ENCODE assay signal across 1 cellular context in genomic region chr12:104466694-104467345, GRCh38.
TF ChIP-seq lines count a peak whose summit lies in the region.

No MANE protein-coding gene starts in this region.

TF ChIP-seq in K562, 482 proteins besides CTCF, POLR2A, EP300 and RAD21 (continues in another document):
- TF ChIP-seq KDM1A (IDR thresholded peaks at IDR 0.05) (0 out of 4 replicates have a peak, but pooled peaks of 1 of the 2 experiments have one; percentile 7), NR2C2 (CRISPR knock-in tag; IDR thresholded peaks at IDR 0.05) (no peak), NR2C2 (tag; IDR thresholded peaks at IDR 0.05) (0 out of 2 replicates have a peak, but pooled peaks have one; percentile 12), ADNP (tag; IDR thresholded peaks at IDR 0.05) (no peak), ZBTB1 (CRISPR knock-in tag; IDR thresholded peaks at IDR 0.05; ENCODE audit: borderline replicate concordance, low read depth) (no peak), PCBP2 (IDR thresholded peaks at IDR 0.05; ENCODE audit: low read depth, low read length, poor library complexity, severe bottlenecking) (no peak), CBFA2T3 (IDR thresholded peaks at IDR 0.05) (peak; percentile 59), AFF4 (CRISPR knock-in tag; IDR thresholded peaks at IDR 0.05) (no peak), NR2F6 (CRISPR knock-in tag; IDR thresholded peaks at IDR 0.05) (no peak), ZMIZ1 (IDR thresholded peaks at IDR 0.05; ENCODE audit: low read depth in 2 of 2, low read length in 2 of 2) (no peak), MYNN (IDR thresholded peaks at IDR 0.05) (no peak), MYNN (CRISPR knock-in tag; IDR thresholded peaks at IDR 0.05) (no peak), MBD1 (CRISPR knock-in tag; IDR thresholded peaks at IDR 0.05) (no peak), EGR1 (conservative IDR thresholded peaks at IDR 0.05) (no peak), COPS2 (conservative IDR thresholded peaks at IDR 0.05) (no peak), HEY1 (CRISPR knock-in tag; IDR thresholded peaks at IDR 0.05; ENCODE audit: borderline replicate concordance) (no peak), ZNF778 (CRISPR knock-in tag; IDR thresholded peaks at IDR 0.05) (no peak), ZKSCAN3 (CRISPR knock-in tag; IDR thresholded peaks at IDR 0.05) (no peak), ZNF12 (CRISPR knock-in tag; IDR thresholded peaks at IDR 0.05) (no peak), PHB2 (IDR thresholded peaks at IDR 0.05; ENCODE audit: low read depth) (no peak), ZNF324 (CRISPR knock-in tag; IDR thresholded peaks at IDR 0.05) (no peak), JUNB (CRISPR knock-in tag; conservative IDR thresholded peaks at IDR 0.05) (no peak), NONO (IDR thresholded peaks at IDR 0.05; ENCODE audit: low read depth in 2 of 2, low read length in 1 of 2) (no peak), ZNF384 (IDR thresholded peaks at IDR 0.05; ENCODE audit: low read depth, low read length) (no peak), SRSF3 (IDR thresholded peaks at IDR 0.05; ENCODE audit: insufficient read depth, low read length) (no peak), ZBTB9 (CRISPR knock-in tag; IDR thresholded peaks at IDR 0.05) (no peak), PKNOX1 (IDR thresholded peaks at IDR 0.05) (peak; percentile 36; the same call in 1 of the 2 replicates), UBTF (IDR thresholded peaks at IDR 0.05; ENCODE audit: borderline replicate concordance in 1 of 2, low read depth in 2 of 2, low read length in 2 of 2) (no peak), ZC3H4 (CRISPR knock-in tag; IDR thresholded peaks at IDR 0.05; ENCODE audit: borderline replicate concordance) (no peak), CHD4 (IDR thresholded peaks at IDR 0.05; ENCODE audit: insufficient read depth, insufficient replicate concordance, low read depth, low read length, poor library complexity, severe bottlenecking) (no peak), GTF2F1 (IDR thresholded peaks at IDR 0.05; ENCODE audit: low read depth, low read length) (no peak), C11orf30 (IDR thresholded peaks at IDR 0.05; ENCODE audit: low read depth) (peak; percentile 35), LEF1 (IDR thresholded peaks at IDR 0.05) (no peak), HINFP (tag; conservative IDR thresholded peaks at IDR 0.05; ENCODE audit: low read depth) (no peak), NFIC (IDR thresholded peaks at IDR 0.05) (no peak), TAF15 (IDR thresholded peaks at IDR 0.05; ENCODE audit: low read depth, low read length) (no peak)
- TF ChIP-seq, protein P1, sequence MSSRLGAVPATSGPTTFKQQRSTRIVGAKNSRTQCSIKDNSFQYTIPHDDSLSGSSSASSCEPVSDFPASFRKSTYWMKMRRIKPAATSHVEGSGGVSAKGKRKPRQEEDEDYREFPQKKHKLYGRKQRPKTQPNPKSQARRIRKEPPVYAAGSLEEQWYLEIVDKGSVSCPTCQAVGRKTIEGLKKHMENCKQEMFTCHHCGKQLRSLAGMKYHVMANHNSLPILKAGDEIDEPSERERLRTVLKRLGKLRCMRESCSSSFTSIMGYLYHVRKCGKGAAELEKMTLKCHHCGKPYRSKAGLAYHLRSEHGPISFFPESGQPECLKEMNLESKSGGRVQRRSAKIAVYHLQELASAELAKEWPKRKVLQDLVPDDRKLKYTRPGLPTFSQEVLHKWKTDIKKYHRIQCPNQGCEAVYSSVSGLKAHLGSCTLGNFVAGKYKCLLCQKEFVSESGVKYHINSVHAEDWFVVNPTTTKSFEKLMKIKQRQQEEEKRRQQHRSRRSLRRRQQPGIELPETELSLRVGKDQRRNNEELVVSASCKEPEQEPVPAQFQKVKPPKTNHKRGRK (tag; IDR thresholded peaks at IDR 0.05) = no peak
- TF ChIP-seq, protein P2, sequence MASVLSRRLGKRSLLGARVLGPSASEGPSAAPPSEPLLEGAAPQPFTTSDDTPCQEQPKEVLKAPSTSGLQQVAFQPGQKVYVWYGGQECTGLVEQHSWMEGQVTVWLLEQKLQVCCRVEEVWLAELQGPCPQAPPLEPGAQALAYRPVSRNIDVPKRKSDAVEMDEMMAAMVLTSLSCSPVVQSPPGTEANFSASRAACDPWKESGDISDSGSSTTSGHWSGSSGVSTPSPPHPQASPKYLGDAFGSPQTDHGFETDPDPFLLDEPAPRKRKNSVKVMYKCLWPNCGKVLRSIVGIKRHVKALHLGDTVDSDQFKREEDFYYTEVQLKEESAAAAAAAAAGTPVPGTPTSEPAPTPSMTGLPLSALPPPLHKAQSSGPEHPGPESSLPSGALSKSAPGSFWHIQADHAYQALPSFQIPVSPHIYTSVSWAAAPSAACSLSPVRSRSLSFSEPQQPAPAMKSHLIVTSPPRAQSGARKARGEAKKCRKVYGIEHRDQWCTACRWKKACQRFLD (CRISPR knock-in tag; IDR thresholded peaks at IDR 0.05) = no peak
- TF ChIP-seq, protein P3, sequence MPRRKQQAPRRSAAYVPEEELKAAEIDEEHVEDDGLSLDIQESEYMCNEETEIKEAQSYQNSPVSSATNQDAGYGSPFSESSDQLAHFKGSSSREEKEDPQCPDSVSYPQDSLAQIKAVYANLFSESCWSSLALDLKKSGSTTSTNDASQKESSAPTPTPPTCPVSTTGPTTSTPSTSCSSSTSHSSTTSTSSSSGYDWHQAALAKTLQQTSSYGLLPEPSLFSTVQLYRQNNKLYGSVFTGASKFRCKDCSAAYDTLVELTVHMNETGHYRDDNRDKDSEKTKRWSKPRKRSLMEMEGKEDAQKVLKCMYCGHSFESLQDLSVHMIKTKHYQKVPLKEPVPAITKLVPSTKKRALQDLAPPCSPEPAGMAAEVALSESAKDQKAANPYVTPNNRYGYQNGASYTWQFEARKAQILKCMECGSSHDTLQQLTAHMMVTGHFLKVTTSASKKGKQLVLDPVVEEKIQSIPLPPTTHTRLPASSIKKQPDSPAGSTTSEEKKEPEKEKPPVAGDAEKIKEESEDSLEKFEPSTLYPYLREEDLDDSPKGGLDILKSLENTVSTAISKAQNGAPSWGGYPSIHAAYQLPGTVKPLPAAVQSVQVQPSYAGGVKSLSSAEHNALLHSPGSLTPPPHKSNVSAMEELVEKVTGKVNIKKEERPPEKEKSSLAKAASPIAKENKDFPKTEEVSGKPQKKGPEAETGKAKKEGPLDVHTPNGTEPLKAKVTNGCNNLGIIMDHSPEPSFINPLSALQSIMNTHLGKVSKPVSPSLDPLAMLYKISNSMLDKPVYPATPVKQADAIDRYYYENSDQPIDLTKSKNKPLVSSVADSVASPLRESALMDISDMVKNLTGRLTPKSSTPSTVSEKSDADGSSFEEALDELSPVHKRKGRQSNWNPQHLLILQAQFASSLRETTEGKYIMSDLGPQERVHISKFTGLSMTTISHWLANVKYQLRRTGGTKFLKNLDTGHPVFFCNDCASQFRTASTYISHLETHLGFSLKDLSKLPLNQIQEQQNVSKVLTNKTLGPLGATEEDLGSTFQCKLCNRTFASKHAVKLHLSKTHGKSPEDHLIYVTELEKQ (CRISPR knock-in tag; IDR thresholded peaks at IDR 0.05) = no peak
